12 cellular contexts compared by ENCODE assay signal in the genomic region with DNA sequence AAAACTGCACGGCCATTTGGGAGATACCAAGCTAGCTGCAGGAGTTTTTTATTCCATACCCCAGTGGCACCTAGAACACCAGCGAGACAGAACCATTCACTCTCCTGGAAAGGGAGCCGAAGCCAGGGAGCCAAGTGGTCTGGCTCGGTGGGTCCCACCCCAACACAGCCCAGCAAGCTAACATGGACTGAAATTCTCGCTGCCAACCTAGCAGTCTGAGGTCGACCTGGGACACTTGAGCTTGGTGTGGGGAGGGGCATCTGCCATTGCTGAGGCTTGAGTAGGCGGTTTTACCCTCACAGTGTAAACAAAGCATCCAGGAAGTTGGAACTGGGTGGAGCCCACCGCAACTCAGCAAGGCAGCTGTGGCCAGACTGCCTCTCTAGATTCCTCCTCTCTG.
DNase-seq lines count a peak whose midpoint lies in the region; ATAC-seq and FAIRE-seq lines count a peak whose summit lies in the region.
"Had no signal": no experiment of that assay in that cellular context is flagged by ENCODE, and none has a peak within 500 bp of the region (broad histone marks: within the 10 kb centered on the region; RNA-seq: fewer than 3 reads in every experiment).

No MANE protein-coding gene starts in this region.

- no peaks in the 10 kb centered on the region for H3K36me3 ChIP-seq in BLaER1 treated with 17β-estradiol and CSF1 and Interleukin-3, amounts not matched to agents 10 nM and 100 nM

- peak; percentile 67 for DNase-seq in HT-29 (ENCODE audit: low spot score)
- DNase-seq in activated CD4-positive, alpha-beta T cell treated with anti-CD3 and anti-CD28 coated beads, Interleukin-2, amount 50 U/mL, for 1 hour = peak; percentile 57
- DNase-seq in immature natural killer cell = peak; percentile 73 to 82 (median 81)
- no peak for DNase-seq in retina
- DNase-seq in frontal cortex (ENCODE audit: low spot score in 2 of 2) = no peak
- DNase-seq in mesenteric fat pad (ENCODE audit: low spot score) = no peak

- peaks cover 55 to 62% of the 10 kb centered on the region in 2 donors for H3K4me1 Mint-ChIP-seq in immature natural killer cell

- H3K27me3 ChIP-seq in BLaER1 treated with 17β-estradiol and CSF1 and Interleukin-3, amounts not matched to agents 10 nM and 100 nM = no peaks in the 10 kb centered on the region

- H3K4me3 ChIP-seq in BLaER1 treated with 17β-estradiol and CSF1 and Interleukin-3, amounts not matched to agents 10 nM and 100 nM = peak overlapping the region in 2 of 10 experiments; percentile 9 to 24; a peak in 1 of 20 replicates

- FAIRE-seq in frontal cortex (lab: Jason Lieb, UNC) = no peak
- FAIRE-seq: endothelial cell of umbilical vein, G401.6 had no signal

- peaks cover 42 to 53% (median 48%) of the 10 kb centered on the region in 6 donors for H3K9me3 Mint-ChIP-seq in immature natural killer cell

- peaks cover 5 to 21% (median 10%) of the 10 kb centered on the region in 11 experiments; a peak in 16 of 22 replicates for H3K9me3 ChIP-seq in BLaER1 treated with 17β-estradiol and CSF1 and Interleukin-3, amounts not matched to agents 10 nM and 100 nM (replicated peaks in 1 of 11)

- H3K27me3 Mint-ChIP-seq in immature natural killer cell (ENCODE audit: low read depth in 3 of 3) = peaks cover 3 to 7% (median 3%) of the 10 kb centered on the region in 3 donors

- H3K27ac ChIP-seq in BLaER1 treated with 17β-estradiol and CSF1 and Interleukin-3, amounts not matched to agents 10 nM and 100 nM = peak overlapping the region in 9 of 11 experiments; percentile 40 to 75 (median 63); a peak in 16 of 22 replicates
- H3K27ac ChIP-seq: KMS-11 had no signal

- H4K20me1 ChIP-seq in BLaER1 treated with 17β-estradiol and CSF1 and Interleukin-3, amounts not matched to agents 10 nM and 100 nM = no peaks in the 10 kb centered on the region

- peaks cover 29 to 38% (median 34%) of the 10 kb centered on the region in 10 experiments for H3K4me1 ChIP-seq in BLaER1 treated with 17β-estradiol and CSF1 and Interleukin-3, amounts not matched to agents 10 nM and 100 nM

- H3K4me2 ChIP-seq in BLaER1 treated with 17β-estradiol and CSF1 and Interleukin-3, amounts not matched to agents 10 nM and 100 nM = peak overlapping the region; percentile 26 to 75 (median 69)
- H3K4me2 ChIP-seq: KMS-11 had no signal

- peak overlapping the region; percentile 64 to 85 (median 72) for H3K4me3 Mint-ChIP-seq in immature natural killer cell
- H3K4me3 Mint-ChIP-seq: mesothelial cell of epicardium had no signal

- peak overlapping the region in 6 of 11 experiments; percentile 23 to 57 (median 44); a peak in 9 of 22 replicates for H3K9ac ChIP-seq in BLaER1 treated with 17β-estradiol and CSF1 and Interleukin-3, amounts not matched to agents 10 nM and 100 nM
- H3K9ac ChIP-seq: KMS-11 had no signal

- H3K36me3 Mint-ChIP-seq in immature natural killer cell = peaks cover 39 to 44% (median 40%) of the 10 kb centered on the region in 3 donors
- H3K36me3 Mint-ChIP-seq: mesothelial cell of epicardium had no signal

- ATAC-seq in HG03039 (IDR thresholded peaks at IDR 0.05; ENCODE audit: unreplicated experiment) = no peak

- peak overlapping the region; percentile 58 to 92 (median 80) for H3K27ac Mint-ChIP-seq in immature natural killer cell
- H3K27ac Mint-ChIP-seq: mesothelial cell of epicardium had no signal

Comparison
In these comparisons a context has a peak if more than half of its experiments do, and no peak if none do; other contexts are left out.
1. DNase-seq: peak in HT-29 (single experiment), activated CD4-positive, alpha-beta T cell treated with anti-CD3 and anti-CD28 coated beads, Interleukin-2, amount 50 U/mL, for 1 hour (single experiment) and immature natural killer cell (3 of 3); none in retina (single experiment), frontal cortex (0 of 2) and mesenteric fat pad (single experiment).